ENCODE assay signal across 8 cellular contexts in the genomic region with DNA sequence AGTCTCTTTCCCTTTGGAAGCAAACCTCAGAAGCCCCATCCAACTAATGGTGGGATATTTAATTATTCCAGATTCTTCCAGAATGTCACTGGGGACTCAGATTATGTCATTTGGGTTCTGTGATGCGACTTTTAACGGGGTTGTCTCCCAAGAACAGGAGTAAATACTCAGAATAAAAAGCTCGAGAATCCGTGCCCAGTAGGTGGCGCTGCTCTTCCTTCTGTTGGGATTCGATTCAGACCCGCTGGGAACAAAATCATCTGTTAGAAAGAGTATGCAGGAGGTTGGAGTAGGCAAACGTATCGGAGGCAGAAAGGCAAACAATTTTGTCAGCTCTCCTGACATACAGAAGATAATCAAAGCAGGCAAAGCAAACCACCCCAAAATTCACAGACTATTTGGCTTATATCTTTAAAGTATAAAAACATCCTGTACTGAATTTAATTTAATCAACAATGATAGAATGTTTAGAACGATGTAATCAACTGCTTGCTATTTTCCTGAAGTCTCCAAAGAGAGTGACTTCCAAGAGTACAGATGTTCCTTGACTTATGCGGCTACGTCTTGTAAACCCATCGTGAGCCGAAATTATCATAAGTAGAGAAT.
DNase-seq lines count a peak whose midpoint lies in the region; ATAC-seq, FAIRE-seq and TF ChIP-seq lines count a peak whose summit lies in the region.

No MANE protein-coding gene starts in this region.

- no peak overlapping the region for H3K4me3 ChIP-seq in lung

- TF ChIP-seq CTCF in lung (IDR thresholded peaks at IDR 0.05; ENCODE audit: control extremely low read depth, extremely low read depth) = peak; percentile 86

- 15 to 23% methylated on average over 14 of the region's 14 CpGs for WGBS in lung, 2 donors

- no peaks in the 10 kb centered on the region for H3K27me3 ChIP-seq in lung (ENCODE audit: control insufficient read depth, insufficient read depth)

- ATAC-seq in HG03432 (IDR thresholded peaks at IDR 0.05; ENCODE audit: unreplicated experiment) (peak; percentile 60), lung (ENCODE audit: insufficient read depth, low FRiP score) (peak; percentile 50), HG03095 (IDR thresholded peaks at IDR 0.05; ENCODE audit: unreplicated experiment) (no peak)

- DNase-seq in NCI-H526 (lab: John Stamatoyannopoulos, UW) (peak; percentile 82 to 95), lung (ENCODE audit: low spot score) (peak; percentile 84)
- peak; percentile 36 to 59 for DNase-seq in activated CD4-positive, alpha-beta T cell treated with anti-CD3 and anti-CD28 coated beads, Interleukin-2, amount 50 U/mL, for 24 hours (ENCODE audit: low read depth in 1 of 2, low spot score in 1 of 2)
- peak; percentile 44 for DNase-seq in effector CD4-positive, alpha-beta T cell
- DNase-seq in stimulated activated CD8-positive, alpha-beta memory T cell treated with anti-CD3 and anti-CD28 coated beads, Interleukin-12 subunit alpha, Interleukin-12 subunit beta, amount 100 ng/mL, for 24 hours (ENCODE audit: extremely low read depth) = peak; percentile 21

- H3K27ac ChIP-seq in lung (ENCODE audit: low read depth in 1 of 2, low read length in 1 of 2) = no peak overlapping the region

- peak; percentile 49 for FAIRE-seq in G401.6 (lab: Jason Lieb, UNC)

- H3K9me3 ChIP-seq in lung (ENCODE audit: control insufficient read depth in 2 of 2, insufficient read depth in 1 of 2, low read length in 1 of 2) = peaks cover 0 to 8% of the 10 kb centered on the region in 2 donors

- H3K36me3 ChIP-seq in lung (ENCODE audit: control insufficient read depth in 2 of 2, insufficient read depth in 2 of 2, low read length in 2 of 2) = no peaks in the 10 kb centered on the region

- H3K4me1 ChIP-seq in lung (ENCODE audit: control insufficient read depth in 2 of 2, insufficient read depth in 2 of 2, low read length in 2 of 2) = peaks cover 0 to 6% of the 10 kb centered on the region in 2 donors

Comparison
In these comparisons a context has a peak if more than half of its experiments do, and no peak if none do; other contexts are left out.
1. DNase-seq: peak in every context shown above with its lines; median percentile 88 in NCI-H526; 84 in lung; 48 in activated CD4-positive, alpha-beta T cell treated with anti-CD3 and anti-CD28 coated beads, Interleukin-2, amount 50 U/mL, for 24 hours; 44 in effector CD4-positive, alpha-beta T cell; 21 in stimulated activated CD8-positive, alpha-beta memory T cell treated with anti-CD3 and anti-CD28 coated beads, Interleukin-12 subunit alpha, Interleukin-12 subunit beta, amount 100 ng/mL, for 24 hours.